ENCODE assay signal across 10 cellular contexts in genomic region chr5:111997308-111998159, GRCh38.
DNase-seq lines count a peak whose midpoint lies in the region; ATAC-seq and TF ChIP-seq lines count a peak whose summit lies in the region.
"Had no signal": no experiment of that assay in that cellular context is flagged by ENCODE, and none has a peak within 500 bp of the region (broad histone marks: within the 10 kb centered on the region; RNA-seq: fewer than 3 reads in every experiment).

No MANE protein-coding gene starts in this region.

- no peak overlapping the region for H3K27ac ChIP-seq in breast epithelium

- peak overlapping the region; percentile 54 for H3K27ac Mint-ChIP-seq in MCF 10A (ENCODE audit: low read depth, unreplicated experiment)
- H3K27ac Mint-ChIP-seq in type B pancreatic cell = no peak overlapping the region
- H3K27ac Mint-ChIP-seq: B cell had no signal

- no peaks in the 10 kb centered on the region for H3K36me3 Mint-ChIP-seq in MCF 10A (ENCODE audit: insufficient read depth, unreplicated experiment)
- no peaks in the 10 kb centered on the region for H3K36me3 Mint-ChIP-seq in type B pancreatic cell

- peak; percentile 92 for DNase-seq in MCF 10A (ENCODE audit: unreplicated experiment)
- DNase-seq in breast epithelium (ENCODE audit: low spot score in 2 of 2) = no peak
- DNase-seq in fibroblast of villous mesenchyme (ENCODE audit: low read depth) = peak; percentile 99
- DNase-seq in stromal cell of bone marrow (ENCODE audit: low read depth) = peak; percentile 100
- DNase-seq in NCI-H2107 (lab: John Stamatoyannopoulos, UW) = no peak
- DNase-seq in type B pancreatic cell (ENCODE audit: extremely low spot score, unreplicated experiment) = no peak
- DNase-seq: cortex of kidney had no signal

- H3K36me3 ChIP-seq in breast epithelium = no peaks in the 10 kb centered on the region

- intact Hi-C loops in MCF 10A (cut with micrococcal nuclease) (loop anchor here (5.0 to 10.0 kb wide), 2 partner anchors 145 to 243 kb away; partner anchors contain the start of gene NREP), breast epithelium (cut with DNase I; ENCODE audit: low total_unique reads) (no loop called here)

- H3K4me3 Mint-ChIP-seq in MCF 10A (ENCODE audit: unreplicated experiment) = no peak overlapping the region
- H3K4me3 Mint-ChIP-seq in type B pancreatic cell = no peak overlapping the region
- H3K4me3 Mint-ChIP-seq: B cell had no signal

- H3K4me3 ChIP-seq in breast epithelium (no peak overlapping the region), fibroblast of villous mesenchyme (ENCODE audit: low read depth, low read length) (no peak overlapping the region)

- peak; percentile 92 for ATAC-seq in SK-N-SH treated with all-trans-retinoic acid at 6 μM for 48 hours
- ATAC-seq in GM18907 (IDR thresholded peaks at IDR 0.05; ENCODE audit: unreplicated experiment) = no peak

- H3K4me1 ChIP-seq in breast epithelium = no peaks in the 10 kb centered on the region

- no peaks in the 10 kb centered on the region for H3K9me3 ChIP-seq in breast epithelium

- H3K27me3 ChIP-seq in breast epithelium = no peaks in the 10 kb centered on the region

- BruUV-seq in MCF 10A (replicated peaks; lab: Mats Ljungman, UMichigan) = no TSS peak

- CTCF ChIA-PET in MCF 10A (lab: Yijun Ruan, JAX) = no interaction called here

- peaks cover 28% of the 10 kb centered on the region for H3K4me1 Mint-ChIP-seq in MCF 10A (ENCODE audit: insufficient read depth, unreplicated experiment)
- H3K4me1 Mint-ChIP-seq in type B pancreatic cell (ENCODE audit: unreplicated experiment) = no peaks in the 10 kb centered on the region
- H3K4me1 Mint-ChIP-seq: B cell had no signal

- POLR2A ChIA-PET in MCF 10A (lab: Yijun Ruan, JAX) = interaction anchor here (0.6 to 1.6 kb wide), 5 partner anchors 9 to 327 kb away, joined by 3 to 4 read pairs (median 3); no protein-coding TSS in a partner anchor

- H3K27me3 Mint-ChIP-seq in MCF 10A (ENCODE audit: insufficient read depth, unreplicated experiment) (no peaks in the 10 kb centered on the region), type B pancreatic cell (no peaks in the 10 kb centered on the region)

- no peaks in the 10 kb centered on the region for H3K9me3 Mint-ChIP-seq in MCF 10A (ENCODE audit: unreplicated experiment)
- no peaks in the 10 kb centered on the region for H3K9me3 Mint-ChIP-seq in type B pancreatic cell

- no peak for TF ChIP-seq POLR2A in breast epithelium (IDR thresholded peaks at IDR 0.05)

- TF ChIP-seq CTCF in MCF 10A (IDR thresholded peaks at IDR 0.05; ENCODE audit: unreplicated experiment) (no peak), breast epithelium (IDR thresholded peaks at IDR 0.05) (no peak), fibroblast of villous mesenchyme (IDR thresholded peaks at IDR 0.05; ENCODE audit: insufficient read depth, low read depth, low read length) (no peak), type B pancreatic cell (conservative IDR thresholded peaks at IDR 0.05) (no peak)

TF ChIP-seq in SK-N-SH treated with all-trans-retinoic acid at 6 μM for 48 hours, 23 proteins besides CTCF, POLR2A, EP300 and RAD21 (continues in another document):
- TF ChIP-seq TOX (CRISPR knock-in tag; IDR thresholded peaks at IDR 0.05; ENCODE audit: borderline replicate concordance) = no peak
- TF ChIP-seq POU6F1 (CRISPR knock-in tag; IDR thresholded peaks at IDR 0.05; ENCODE audit: borderline replicate concordance, low read depth) = no peak; the same call in 1 of the 2 replicates
- no peak for TF ChIP-seq ARNTL (CRISPR knock-in tag; IDR thresholded peaks at IDR 0.05; ENCODE audit: borderline replicate concordance, low read depth)
- TF ChIP-seq ZFP3 (CRISPR knock-in tag; IDR thresholded peaks at IDR 0.05) = 0 out of 2 replicates have a peak, but pooled peaks have one; percentile 36
- no peak; the same call in 1 of the 2 replicates for TF ChIP-seq PATZ1 (CRISPR knock-in tag; IDR thresholded peaks at IDR 0.05; ENCODE audit: borderline replicate concordance)
- no peak for TF ChIP-seq ESRRG (CRISPR knock-in tag; IDR thresholded peaks at IDR 0.05)
- TF ChIP-seq PPARA (CRISPR knock-in tag; IDR thresholded peaks at IDR 0.05; ENCODE audit: borderline replicate concordance) = no peak
- no peak for TF ChIP-seq TCF4 (CRISPR knock-in tag; IDR thresholded peaks at IDR 0.05; ENCODE audit: borderline replicate concordance)
- no peak for TF ChIP-seq GLIS3 (CRISPR knock-in tag; IDR thresholded peaks at IDR 0.05)
- TF ChIP-seq BACH2 (CRISPR knock-in tag; IDR thresholded peaks at IDR 0.05; ENCODE audit: borderline replicate concordance) = no peak
- TF ChIP-seq ZC3H10 (CRISPR knock-in tag; IDR thresholded peaks at IDR 0.05) = no peak
- no peak for TF ChIP-seq ZNF8 (CRISPR knock-in tag; IDR thresholded peaks at IDR 0.05)
- TF ChIP-seq ZFP30 (CRISPR knock-in tag; IDR thresholded peaks at IDR 0.05) = no peak
- no peak for TF ChIP-seq ZNF565 (CRISPR knock-in tag; conservative IDR thresholded peaks at IDR 0.05; ENCODE audit: low read depth)
- TF ChIP-seq TSHZ2 (CRISPR knock-in tag; IDR thresholded peaks at IDR 0.05) = no peak
- 0 out of 2 replicates have a peak, but pooled peaks have one; percentile 46 for TF ChIP-seq ISL1 (CRISPR knock-in tag; IDR thresholded peaks at IDR 0.05)
- peak; percentile 68; the same call in 1 of the 2 replicates for TF ChIP-seq CSDC2 (CRISPR knock-in tag; IDR thresholded peaks at IDR 0.05)
- no peak for TF ChIP-seq CREB5 (CRISPR knock-in tag; IDR thresholded peaks at IDR 0.05; ENCODE audit: low read depth)
- no peak for TF ChIP-seq OSR1 (CRISPR knock-in tag; IDR thresholded peaks at IDR 0.05)

Comparison
In these comparisons a context has a peak if more than half of its experiments do, and no peak if none do; other contexts are left out.
1. DNase-seq: peak in MCF 10A (single experiment), fibroblast of villous mesenchyme (single experiment) and stromal cell of bone marrow (single experiment); none in breast epithelium (0 of 2), NCI-H2107 (single experiment) and type B pancreatic cell (single experiment).